9 cellular contexts compared by ENCODE assay signal in genomic region chr12:43338848-43339526, GRCh38.
DNase-seq lines count a peak whose midpoint lies in the region; ATAC-seq and FAIRE-seq lines count a peak whose summit lies in the region.
"Had no signal": no experiment of that assay in that cellular context is flagged by ENCODE, and none has a peak within 500 bp of the region (broad histone marks: within the 10 kb centered on the region; RNA-seq: fewer than 3 reads in every experiment).

No MANE protein-coding gene starts in this region.

- no peak overlapping the region for H3K4me3 ChIP-seq in skeletal muscle tissue (ENCODE audit: low read length in 3 of 3)

- in situ Hi-C loops in SK-MEL-5 (cut with HindIII; ENCODE audit: low pct_unique_long_range_greater_than_20kb, low sequenced_read_pairs), result no loop called here

- H3K27me3 Mint-ChIP-seq in activated naive CD8-positive, alpha-beta T cell treated with anti-CD3 and anti-CD28 coated beads, Interleukin-2, amount 50 U/mL, for 24 hours, result no peaks in the 10 kb centered on the region

- peaks cover 4 to 12% (median 5%) of the 10 kb centered on the region in 3 donors for H3K4me1 ChIP-seq in skeletal muscle tissue (ENCODE audit: control insufficient read depth in 3 of 3, insufficient read depth in 3 of 3, low read length in 3 of 3)

- no peak overlapping the region for H3K27ac Mint-ChIP-seq in activated naive CD8-positive, alpha-beta T cell treated with anti-CD3 and anti-CD28 coated beads, Interleukin-2, amount 50 U/mL, for 24 hours

- no peak overlapping the region for H3K4me3 Mint-ChIP-seq in activated naive CD8-positive, alpha-beta T cell treated with anti-CD3 and anti-CD28 coated beads, Interleukin-2, amount 50 U/mL, for 24 hours

- H3K4me1 Mint-ChIP-seq in activated naive CD8-positive, alpha-beta T cell treated with anti-CD3 and anti-CD28 coated beads, Interleukin-2, amount 50 U/mL, for 24 hours, result peaks cover 4% of the 10 kb centered on the region

- no peaks in the 10 kb centered on the region for H3K27me3 ChIP-seq in skeletal muscle tissue (ENCODE audit: control insufficient read depth in 3 of 3, insufficient read depth in 3 of 3, low read length in 3 of 3)

- peak; percentile 66 for ATAC-seq in GM21786 (IDR thresholded peaks at IDR 0.05; ENCODE audit: unreplicated experiment)
- ATAC-seq in activated naive CD8-positive, alpha-beta T cell treated with anti-CD3 and anti-CD28 coated beads, Interleukin-2, amount 50 U/mL, for 24 hours, result no peak

- H3K9ac ChIP-seq in skeletal muscle tissue (ENCODE audit: low read depth in 1 of 3, low read length in 3 of 3), result no peak overlapping the region

- no peaks in the 10 kb centered on the region for H3K36me3 Mint-ChIP-seq in activated naive CD8-positive, alpha-beta T cell treated with anti-CD3 and anti-CD28 coated beads, Interleukin-2, amount 50 U/mL, for 24 hours (ENCODE audit: low read depth)

- FAIRE-seq in HTR-8/SVneo (lab: Jason Lieb, UNC), result no peak
- FAIRE-seq: TTC549 had no signal

- no peaks in the 10 kb centered on the region for H3K36me3 ChIP-seq in skeletal muscle tissue (ENCODE audit: control insufficient read depth in 3 of 3, insufficient read depth in 3 of 3, low read length in 3 of 3)

- peaks cover 7% of the 10 kb centered on the region for H3K9me3 Mint-ChIP-seq in activated naive CD8-positive, alpha-beta T cell treated with anti-CD3 and anti-CD28 coated beads, Interleukin-2, amount 50 U/mL, for 24 hours

- peak overlapping the region; percentile 61 for H3K27ac ChIP-seq in skeletal muscle tissue (ENCODE audit: low read depth, low read length)

- H3K9me3 ChIP-seq in skeletal muscle tissue (ENCODE audit: control insufficient read depth in 3 of 3, low read length in 3 of 3), result no peaks in the 10 kb centered on the region

- DNase-seq in GM03348 (ENCODE audit: low spot score) (peak; percentile 51), HTR-8/SVneo (ENCODE audit: insufficient read length, low spot score) (peak; percentile 29), SK-MEL-5 (ENCODE audit: low read depth, low spot score) (peak; percentile 80), glomerular visceral epithelial cell (ENCODE audit: extremely low spot score) (peak; percentile 70), NCI-H1436 treated with DMSO at 0.1 percent for 48 hours (lab: John Stamatoyannopoulos, UW) (no peak)
- DNase-seq in activated naive CD8-positive, alpha-beta T cell treated with anti-CD3 and anti-CD28 coated beads, Interleukin-2, amount 50 U/mL, for 24 hours, result no peak

Comparison
In these comparisons a context has a peak if more than half of its experiments do, and no peak if none do; other contexts are left out.
1. DNase-seq: peak in GM03348 (single experiment), HTR-8/SVneo (single experiment), SK-MEL-5 (single experiment) and glomerular visceral epithelial cell (single experiment); none in NCI-H1436 treated with DMSO at 0.1 percent for 48 hours (single experiment) and activated naive CD8-positive, alpha-beta T cell treated with anti-CD3 and anti-CD28 coated beads, Interleukin-2, amount 50 U/mL, for 24 hours (single experiment).